1 cellular context compared by ENCODE assay signal in the genomic region with DNA sequence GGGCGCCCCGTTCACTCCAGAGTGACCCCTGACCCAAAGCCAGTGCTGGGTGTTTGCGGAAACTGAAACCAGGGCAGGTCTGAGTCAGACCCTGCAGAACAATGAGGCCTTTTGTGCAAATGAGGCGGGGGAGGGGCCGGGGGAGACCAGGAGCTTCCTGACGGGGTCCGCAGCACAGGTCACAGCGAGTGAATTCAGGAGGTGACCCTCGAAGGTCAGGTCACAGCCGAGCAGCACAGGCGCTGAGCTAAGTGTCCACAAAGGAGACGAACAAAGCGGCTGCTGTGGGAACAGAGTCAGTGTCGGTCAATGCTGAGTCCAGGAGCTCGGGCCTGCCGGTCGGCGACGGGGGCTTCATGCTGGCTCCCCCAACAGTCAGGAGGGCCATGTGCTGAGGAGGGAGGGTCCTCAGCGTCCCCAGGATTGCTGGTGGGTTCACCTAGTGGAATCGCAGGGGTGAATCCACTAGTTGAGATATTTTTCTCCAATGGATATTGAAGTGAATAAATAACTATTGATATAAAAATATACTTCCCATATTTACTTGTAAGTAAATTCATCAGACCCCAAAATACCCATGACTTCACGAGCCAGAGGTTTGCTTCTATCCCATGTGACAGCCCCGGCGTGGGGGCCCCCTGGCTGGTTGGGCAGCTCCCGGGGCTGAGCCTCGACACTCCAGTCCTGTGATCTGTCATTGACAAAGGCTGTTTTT.
A peak's percentile ranks its signal among the peaks of the same experiment; 100 is the strongest.
TF ChIP-seq lines count a peak whose summit lies in the region.

No MANE protein-coding gene starts in this region.

TF ChIP-seq in HepG2, 621 proteins besides CTCF, POLR2A, EP300 and RAD21 (continued from another document and continues in another):
- TF ChIP-seq ZNF101 (CRISPR knock-in tag; IDR thresholded peaks at IDR 0.05; ENCODE audit: borderline replicate concordance, low read depth) (no peak), CAMTA2 (CRISPR knock-in tag; IDR thresholded peaks at IDR 0.05; ENCODE audit: borderline replicate concordance) (no peak), SOX5 (CRISPR knock-in tag; IDR thresholded peaks at IDR 0.05; ENCODE audit: borderline replicate concordance) (peak; percentile 96), MIXL1 (CRISPR knock-in tag; IDR thresholded peaks at IDR 0.05) (peak; percentile 64; the same call in 1 of the 2 replicates), POLR2AphosphoS5 (IDR thresholded peaks at IDR 0.05; ENCODE audit: low read depth, low read length) (no peak), RXRB (CRISPR knock-in tag; IDR thresholded peaks at IDR 0.05; ENCODE audit: borderline replicate concordance) (peak; percentile 99), MIER3 (CRISPR knock-in tag; IDR thresholded peaks at IDR 0.05; ENCODE audit: borderline replicate concordance) (peak; percentile 76; the same call in 1 of the 2 replicates), ZBTB42 (CRISPR knock-in tag; IDR thresholded peaks at IDR 0.05) (no peak), SALL2 (CRISPR knock-in tag; IDR thresholded peaks at IDR 0.05) (peak; percentile 86; the same call in 1 of the 2 replicates), MATR3 (CRISPR knock-in tag; IDR thresholded peaks at IDR 0.05) (no peak), JDP2 (CRISPR knock-in tag; IDR thresholded peaks at IDR 0.05; ENCODE audit: borderline replicate concordance) (no peak; the same call in 1 of the 2 replicates), MTF1 (CRISPR knock-in tag; IDR thresholded peaks at IDR 0.05) (no peak), ZIK1 (CRISPR knock-in tag; IDR thresholded peaks at IDR 0.05; ENCODE audit: borderline replicate concordance, low read depth) (peak; percentile 34; the same call in 1 of the 2 replicates), ERF (CRISPR knock-in tag; IDR thresholded peaks at IDR 0.05) (peak; percentile 95), CBX2 (IDR thresholded peaks at IDR 0.05; ENCODE audit: low read depth, low read length) (peak; percentile 63; the same call in 1 of the 2 replicates), CBX2 (CRISPR knock-in tag; IDR thresholded peaks at IDR 0.05; ENCODE audit: low read depth) (no peak), ZSCAN20 (CRISPR knock-in tag; IDR thresholded peaks at IDR 0.05; ENCODE audit: borderline replicate concordance) (peak; percentile 71; the same call in 1 of the 2 replicates), ZMAT3 (CRISPR knock-in tag; conservative IDR thresholded peaks at IDR 0.05) (no peak; the same call in 1 of the 2 replicates), THAP11 (CRISPR knock-in tag; IDR thresholded peaks at IDR 0.05) (peak; percentile 79), ZNF737 (CRISPR knock-in tag; IDR thresholded peaks at IDR 0.05; ENCODE audit: borderline replicate concordance) (no peak), ARNTL (CRISPR knock-in tag; IDR thresholded peaks at IDR 0.05) (peak; percentile 86), ELF1 (CRISPR knock-in tag; IDR thresholded peaks at IDR 0.05) (peak; percentile 85), KDM4B (CRISPR knock-in tag; IDR thresholded peaks at IDR 0.05) (no peak), SMARCC2 (IDR thresholded peaks at IDR 0.05) (no peak), PITX1 (CRISPR knock-in tag; IDR thresholded peaks at IDR 0.05) (peak; percentile 88), ZC3H4 (CRISPR knock-in tag; IDR thresholded peaks at IDR 0.05; ENCODE audit: borderline replicate concordance) (0 out of 2 replicates have a peak, but pooled peaks have one; percentile 89), GLI4 (CRISPR knock-in tag; IDR thresholded peaks at IDR 0.05; ENCODE audit: borderline replicate concordance) (no peak), FOXM1 (CRISPR knock-in tag; IDR thresholded peaks at IDR 0.05) (no peak), AKAP8 (CRISPR knock-in tag; IDR thresholded peaks at IDR 0.05) (peak; percentile 87), ZSCAN25 (CRISPR knock-in tag; IDR thresholded peaks at IDR 0.05) (peak; percentile 81), ZNF782 (CRISPR knock-in tag; IDR thresholded peaks at IDR 0.05; ENCODE audit: borderline replicate concordance) (no peak), NFATC3 (CRISPR knock-in tag; IDR thresholded peaks at IDR 0.05) (no peak), TBX2 (CRISPR knock-in tag; IDR thresholded peaks at IDR 0.05; ENCODE audit: borderline replicate concordance) (peak; percentile 93), ZNF781 (CRISPR knock-in tag; IDR thresholded peaks at IDR 0.05; ENCODE audit: borderline replicate concordance, not compliant biosample characterization) (no peak), NFIB (CRISPR knock-in tag; IDR thresholded peaks at IDR 0.05; ENCODE audit: borderline replicate concordance) (no peak), TCF7 (IDR thresholded peaks at IDR 0.05; ENCODE audit: low read depth) (peak; percentile 65; the same call in 1 of the 2 replicates), FOSL2 (CRISPR knock-in tag; IDR thresholded peaks at IDR 0.05) (peak; percentile 93)
- TF ChIP-seq, protein P1, sequence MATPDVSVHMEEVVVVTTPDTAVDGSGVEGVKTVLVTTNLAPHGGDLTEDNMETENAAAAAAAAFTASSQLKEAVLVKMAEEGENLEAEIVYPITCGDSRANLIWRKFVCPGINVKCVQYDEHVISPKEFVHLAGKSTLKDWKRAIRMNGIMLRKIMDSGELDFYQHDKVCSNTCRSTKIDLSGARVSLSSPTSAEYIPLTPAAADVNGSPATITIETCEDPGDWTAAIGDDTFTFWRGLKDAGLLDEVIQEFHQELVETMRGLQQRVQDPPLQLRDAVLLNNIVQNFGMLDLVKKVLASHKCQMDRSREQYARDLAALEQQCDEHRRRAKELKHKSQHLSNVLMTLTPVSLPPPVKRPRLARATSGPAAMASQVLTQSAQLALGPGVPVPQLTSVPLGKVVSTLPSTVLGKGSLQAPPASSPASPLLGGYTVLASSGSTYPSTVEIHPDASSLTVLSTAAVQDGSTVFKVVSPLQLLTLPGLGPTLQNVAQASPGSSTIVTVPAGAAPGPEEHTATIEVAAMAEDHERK (CRISPR knock-in tag; IDR thresholded peaks at IDR 0.05; ENCODE audit: low read depth) = no peak
- TF ChIP-seq, protein P2, sequence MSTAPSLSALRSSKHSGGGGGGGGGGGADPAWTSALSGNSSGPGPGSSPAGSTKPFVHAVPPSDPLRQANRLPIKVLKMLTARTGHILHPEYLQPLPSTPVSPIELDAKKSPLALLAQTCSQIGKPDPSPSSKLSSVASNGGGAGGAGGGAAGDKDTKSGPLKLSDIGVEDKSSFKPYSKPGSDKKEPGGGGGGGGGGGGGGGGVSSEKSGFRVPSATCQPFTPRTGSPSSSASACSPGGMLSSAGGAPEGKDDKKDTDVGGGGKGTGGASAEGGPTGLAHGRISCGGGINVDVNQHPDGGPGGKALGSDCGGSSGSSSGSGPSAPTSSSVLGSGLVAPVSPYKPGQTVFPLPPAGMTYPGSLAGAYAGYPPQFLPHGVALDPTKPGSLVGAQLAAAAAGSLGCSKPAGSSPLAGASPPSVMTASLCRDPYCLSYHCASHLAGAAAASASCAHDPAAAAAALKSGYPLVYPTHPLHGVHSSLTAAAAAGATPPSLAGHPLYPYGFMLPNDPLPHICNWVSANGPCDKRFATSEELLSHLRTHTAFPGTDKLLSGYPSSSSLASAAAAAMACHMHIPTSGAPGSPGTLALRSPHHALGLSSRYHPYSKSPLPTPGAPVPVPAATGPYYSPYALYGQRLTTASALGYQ (CRISPR knock-in tag; IDR thresholded peaks at IDR 0.05) = peak; percentile 94
- TF ChIP-seq, protein P3, sequence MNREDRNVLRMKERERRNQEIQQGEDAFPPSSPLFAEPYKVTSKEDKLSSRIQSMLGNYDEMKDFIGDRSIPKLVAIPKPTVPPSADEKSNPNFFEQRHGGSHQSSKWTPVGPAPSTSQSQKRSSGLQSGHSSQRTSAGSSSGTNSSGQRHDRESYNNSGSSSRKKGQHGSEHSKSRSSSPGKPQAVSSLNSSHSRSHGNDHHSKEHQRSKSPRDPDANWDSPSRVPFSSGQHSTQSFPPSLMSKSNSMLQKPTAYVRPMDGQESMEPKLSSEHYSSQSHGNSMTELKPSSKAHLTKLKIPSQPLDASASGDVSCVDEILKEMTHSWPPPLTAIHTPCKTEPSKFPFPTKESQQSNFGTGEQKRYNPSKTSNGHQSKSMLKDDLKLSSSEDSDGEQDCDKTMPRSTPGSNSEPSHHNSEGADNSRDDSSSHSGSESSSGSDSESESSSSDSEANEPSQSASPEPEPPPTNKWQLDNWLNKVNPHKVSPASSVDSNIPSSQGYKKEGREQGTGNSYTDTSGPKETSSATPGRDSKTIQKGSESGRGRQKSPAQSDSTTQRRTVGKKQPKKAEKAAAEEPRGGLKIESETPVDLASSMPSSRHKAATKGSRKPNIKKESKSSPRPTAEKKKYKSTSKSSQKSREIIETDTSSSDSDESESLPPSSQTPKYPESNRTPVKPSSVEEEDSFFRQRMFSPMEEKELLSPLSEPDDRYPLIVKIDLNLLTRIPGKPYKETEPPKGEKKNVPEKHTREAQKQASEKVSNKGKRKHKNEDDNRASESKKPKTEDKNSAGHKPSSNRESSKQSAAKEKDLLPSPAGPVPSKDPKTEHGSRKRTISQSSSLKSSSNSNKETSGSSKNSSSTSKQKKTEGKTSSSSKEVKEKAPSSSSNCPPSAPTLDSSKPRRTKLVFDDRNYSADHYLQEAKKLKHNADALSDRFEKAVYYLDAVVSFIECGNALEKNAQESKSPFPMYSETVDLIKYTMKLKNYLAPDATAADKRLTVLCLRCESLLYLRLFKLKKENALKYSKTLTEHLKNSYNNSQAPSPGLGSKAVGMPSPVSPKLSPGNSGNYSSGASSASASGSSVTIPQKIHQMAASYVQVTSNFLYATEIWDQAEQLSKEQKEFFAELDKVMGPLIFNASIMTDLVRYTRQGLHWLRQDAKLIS (CRISPR knock-in tag; IDR thresholded peaks at IDR 0.05) = no peak
- TF ChIP-seq, protein P4, sequence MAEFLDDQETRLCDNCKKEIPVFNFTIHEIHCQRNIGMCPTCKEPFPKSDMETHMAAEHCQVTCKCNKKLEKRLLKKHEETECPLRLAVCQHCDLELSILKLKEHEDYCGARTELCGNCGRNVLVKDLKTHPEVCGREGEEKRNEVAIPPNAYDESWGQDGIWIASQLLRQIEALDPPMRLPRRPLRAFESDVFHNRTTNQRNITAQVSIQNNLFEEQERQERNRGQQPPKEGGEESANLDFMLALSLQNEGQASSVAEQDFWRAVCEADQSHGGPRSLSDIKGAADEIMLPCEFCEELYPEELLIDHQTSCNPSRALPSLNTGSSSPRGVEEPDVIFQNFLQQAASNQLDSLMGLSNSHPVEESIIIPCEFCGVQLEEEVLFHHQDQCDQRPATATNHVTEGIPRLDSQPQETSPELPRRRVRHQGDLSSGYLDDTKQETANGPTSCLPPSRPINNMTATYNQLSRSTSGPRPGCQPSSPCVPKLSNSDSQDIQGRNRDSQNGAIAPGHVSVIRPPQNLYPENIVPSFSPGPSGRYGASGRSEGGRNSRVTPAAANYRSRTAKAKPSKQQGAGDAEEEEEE (CRISPR knock-in tag; IDR thresholded peaks at IDR 0.05; ENCODE audit: borderline replicate concordance) = 0 out of 2 replicates have a peak, but pooled peaks have one; percentile 34
- TF ChIP-seq, protein P5, sequence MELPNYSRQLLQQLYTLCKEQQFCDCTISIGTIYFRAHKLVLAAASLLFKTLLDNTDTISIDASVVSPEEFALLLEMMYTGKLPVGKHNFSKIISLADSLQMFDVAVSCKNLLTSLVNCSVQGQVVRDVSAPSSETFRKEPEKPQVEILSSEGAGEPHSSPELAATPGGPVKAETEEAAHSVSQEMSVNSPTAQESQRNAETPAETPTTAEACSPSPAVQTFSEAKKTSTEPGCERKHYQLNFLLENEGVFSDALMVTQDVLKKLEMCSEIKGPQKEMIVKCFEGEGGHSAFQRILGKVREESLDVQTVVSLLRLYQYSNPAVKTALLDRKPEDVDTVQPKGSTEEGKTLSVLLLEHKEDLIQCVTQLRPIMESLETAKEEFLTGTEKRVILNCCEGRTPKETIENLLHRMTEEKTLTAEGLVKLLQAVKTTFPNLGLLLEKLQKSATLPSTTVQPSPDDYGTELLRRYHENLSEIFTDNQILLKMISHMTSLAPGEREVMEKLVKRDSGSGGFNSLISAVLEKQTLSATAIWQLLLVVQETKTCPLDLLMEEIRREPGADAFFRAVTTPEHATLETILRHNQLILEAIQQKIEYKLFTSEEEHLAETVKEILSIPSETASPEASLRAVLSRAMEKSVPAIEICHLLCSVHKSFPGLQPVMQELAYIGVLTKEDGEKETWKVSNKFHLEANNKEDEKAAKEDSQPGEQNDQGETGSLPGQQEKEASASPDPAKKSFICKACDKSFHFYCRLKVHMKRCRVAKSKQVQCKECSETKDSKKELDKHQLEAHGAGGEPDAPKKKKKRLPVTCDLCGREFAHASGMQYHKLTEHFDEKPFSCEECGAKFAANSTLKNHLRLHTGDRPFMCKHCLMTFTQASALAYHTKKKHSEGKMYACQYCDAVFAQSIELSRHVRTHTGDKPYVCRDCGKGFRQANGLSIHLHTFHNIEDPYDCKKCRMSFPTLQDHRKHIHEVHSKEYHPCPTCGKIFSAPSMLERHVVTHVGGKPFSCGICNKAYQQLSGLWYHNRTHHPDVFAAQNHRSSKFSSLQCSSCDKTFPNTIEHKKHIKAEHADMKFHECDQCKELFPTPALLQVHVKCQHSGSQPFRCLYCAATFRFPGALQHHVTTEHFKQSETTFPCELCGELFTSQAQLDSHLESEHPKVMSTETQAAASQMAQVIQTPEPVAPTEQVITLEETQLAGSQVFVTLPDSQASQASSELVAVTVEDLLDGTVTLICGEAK (IDR thresholded peaks at IDR 0.05) = no peak
- TF ChIP-seq, protein P5 (CRISPR knock-in tag; IDR thresholded peaks at IDR 0.05) = no peak; the same call in 1 of the 2 replicates
